In genomic region chrX:43897290-43897689, GRCh38 we compare ENCODE assay signal across 3 cellular contexts.
TF ChIP-seq lines count a peak whose summit lies in the region.

No MANE protein-coding gene starts in this region.

TF ChIP-seq in A549, 52 proteins besides CTCF, POLR2A, EP300 and RAD21:
- TF ChIP-seq KDM1A (IDR thresholded peaks at IDR 0.05; ENCODE audit: low read depth) (no peak), CEBPB (IDR thresholded peaks at IDR 0.05) (peak; percentile 61 to 64; a peak in 3 of 4 replicates), HOXB13 (CRISPR knock-in tag; IDR thresholded peaks at IDR 0.05; ENCODE audit: low read depth) (no peak), KDM5A (IDR thresholded peaks at IDR 0.05) (no peak)

TF ChIP-seq in IMR-90, 13 proteins besides CTCF, POLR2A, EP300 and RAD21:
- TF ChIP-seq BHLHE40 (IDR thresholded peaks at IDR 0.05; ENCODE audit: low read depth, low read length) (no peak), MXI1 (IDR thresholded peaks at IDR 0.05; ENCODE audit: borderline replicate concordance, low read depth, low read length) (no peak), RCOR1 (IDR thresholded peaks at IDR 0.05; ENCODE audit: insufficient replicate concordance, low read length) (no peak), NFE2L2 (IDR thresholded peaks at IDR 0.05; ENCODE audit: low read depth, low read length) (no peak), RFX5 (IDR thresholded peaks at IDR 0.05; ENCODE audit: low read depth, low read length) (no peak), CEBPB (IDR thresholded peaks at IDR 0.05; ENCODE audit: low read depth, low read length) (peak; percentile 92)

TF ChIP-seq in H1, 55 proteins besides CTCF, POLR2A, EP300 and RAD21:
- TF ChIP-seq CEBPB (IDR thresholded peaks at IDR 0.05; ENCODE audit: low read depth, low read length) (peak; percentile 88), POU5F1 (IDR thresholded peaks at IDR 0.05; ENCODE audit: low read depth, low read length) (no peak)
TF ChIP-seq in H1: peak in this region for 1.
